In genomic region chr14:90649557-90650135, GRCh38 we compare ENCODE assay signal across 24 cellular contexts.
"Had no signal": no experiment of that assay in that cellular context is flagged by ENCODE, and none has a peak within 500 bp of the region (broad histone marks: within the 10 kb centered on the region; RNA-seq: fewer than 3 reads in every experiment).

No MANE protein-coding gene starts in this region.

- H3K9me3 ChIP-seq: left lung, right lobe of liver, suprapubic skin, uterus had no signal

- H3K27me3 ChIP-seq: left lung, right lobe of liver, suprapubic skin, uterus had no signal

- H3K4me1 ChIP-seq: right lobe of liver, suprapubic skin, uterus had no signal

- ATAC-seq: effector memory CD8-positive, alpha-beta T cell; esophagus mucosa; left lung; natural killer cell treated with Interleukin-12 subunit alpha and Interleukin-12 subunit beta and Interleukin-15 and Interleukin-18, amount 100 ng/mL, for 72 hours; right lobe of liver; stimulated activated effector memory CD8-positive, alpha-beta T cell treated with anti-CD3 and anti-CD28 coated beads, Interleukin-12 subunit alpha, Interleukin-12 subunit beta, amount 100 ng/mL, for 72 hours; stimulated activated naive CD8-positive, alpha-beta T cell treated with anti-CD3 and anti-CD28 coated beads, Interleukin-15, amount 100 ng/mL, for 72 hours had no signal

- DNase-seq: activated CD4-positive, alpha-beta memory T cell treated with anti-CD3 and anti-CD28 coated beads for 36 hours; activated CD4-positive, alpha-beta T cell treated with anti-CD3 and anti-CD28 coated beads for 48 hours; activated gamma-delta T cell; activated naive CD4-positive, alpha-beta T cell treated with anti-CD3 and anti-CD28 coated beads, Interleukin-2, amount 50 U/mL, for 16 hours; aorta; central memory CD4-positive, alpha-beta T cell; effector memory CD8-positive, alpha-beta T cell; foreskin melanocyte; glutamatergic neuron; hippocampal formation; kidney glomerular epithelial cell; left lung; nucleus accumbens; right lobe of liver; small intestine; stimulated activated CD4-positive, alpha-beta T cell treated with anti-CD3 and anti-CD28 coated beads, Interleukin-2, amount 100 ng/mL, for 24 hours; stimulated activated naive CD8-positive, alpha-beta T cell treated with anti-CD3 and anti-CD28 coated beads, Interleukin-15, amount 100 ng/mL, for 72 hours; T1000; trophoblast cell; uterus had no signal

- H3K4me3 ChIP-seq: left lung, right lobe of liver, suprapubic skin, uterus had no signal

- H3K36me3 ChIP-seq: uterus had no signal

- H3K27ac ChIP-seq: left lung, right lobe of liver, suprapubic skin, uterus had no signal
